ENCODE assay signal across 12 cellular contexts in the genomic region with DNA sequence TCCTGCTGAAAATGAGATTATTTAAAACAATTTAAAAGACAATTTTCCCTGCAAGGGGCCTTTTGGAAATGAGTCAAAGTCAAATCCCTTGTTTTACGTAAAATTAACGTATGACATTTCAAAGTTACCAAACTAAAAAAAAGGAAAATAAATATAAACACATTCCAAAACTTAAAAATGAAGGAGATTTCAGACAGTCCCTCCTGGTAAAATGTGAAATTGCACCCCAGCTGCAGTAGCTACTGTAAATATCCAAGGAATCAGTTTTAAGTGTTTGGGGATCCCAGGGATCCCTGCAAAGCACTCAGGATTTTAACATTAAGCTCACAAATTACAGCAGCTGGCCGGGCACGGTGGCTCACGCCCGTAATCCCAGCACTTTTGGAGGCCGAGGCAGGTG.
DNase-seq lines count a peak whose midpoint lies in the region; ATAC-seq, FAIRE-seq and TF ChIP-seq lines count a peak whose summit lies in the region.
"Had no signal": no experiment of that assay in that cellular context is flagged by ENCODE, and none has a peak within 500 bp of the region (broad histone marks: within the 10 kb centered on the region; RNA-seq: fewer than 3 reads in every experiment).

No MANE protein-coding gene starts in this region.

- H3K4me3 Mint-ChIP-seq in activated CD8-positive, alpha-beta T cell treated with anti-CD3 and anti-CD28 coated beads, Interleukin-2, amount 10 ng/mL, durations not matched to agents 7 days and 5 days = no peak overlapping the region
- H3K4me3 Mint-ChIP-seq: CD4-positive, alpha-beta T cell; stimulated activated naive CD8-positive, alpha-beta T cell treated with anti-CD3 and anti-CD28 coated beads, Interleukin-15, amount 100 ng/mL, for 72 hours had no signal

- peaks cover 18% of the 10 kb centered on the region for H3K36me3 ChIP-seq in IMR-90 (ENCODE audit: control insufficient read depth, insufficient read depth, low read length)
- H3K36me3 ChIP-seq in lung (ENCODE audit: control insufficient read depth in 2 of 2, insufficient read depth in 2 of 2, low read length in 2 of 2) = no peaks in the 10 kb centered on the region
- H3K36me3 ChIP-seq in stomach = no peaks in the 10 kb centered on the region
- no peaks in the 10 kb centered on the region for H3K36me3 ChIP-seq in small intestine (ENCODE audit: control insufficient read depth in 2 of 2, insufficient read depth in 2 of 2, low read length in 2 of 2)

- H3K4me2 ChIP-seq in IMR-90 (ENCODE audit: low read depth, low read length) = no peak overlapping the region

- H2BK15ac ChIP-seq in IMR-90 (ENCODE audit: low read depth, low read length) = no peak overlapping the region

- TF ChIP-seq CTCF in IMR-90 (conservative IDR thresholded peaks at IDR 0.05; ENCODE audit: low read depth, low read length) = 0 out of 2 replicates have a peak, but pooled peaks have one; percentile 9
- TF ChIP-seq CTCF in choroid plexus epithelial cell (conservative IDR thresholded peaks at IDR 0.05; ENCODE audit: low read depth, low read length) = peak; percentile 23
- no peak for TF ChIP-seq CTCF in lung (IDR thresholded peaks at IDR 0.05; ENCODE audit: control extremely low read depth, extremely low read depth)
- no peak for TF ChIP-seq CTCF in stomach (IDR thresholded peaks at IDR 0.05)

- no peak overlapping the region for H4K5ac ChIP-seq in IMR-90 (ENCODE audit: low read depth, low read length)

- no peak overlapping the region for H3K4ac ChIP-seq in IMR-90 (ENCODE audit: low read depth, low read length)

- FAIRE-seq in small intestine (lab: Jason Lieb, UNC) = no peak

- H3K27ac Mint-ChIP-seq in activated CD8-positive, alpha-beta T cell treated with anti-CD3 and anti-CD28 coated beads, Interleukin-2, amount 10 ng/mL, durations not matched to agents 7 days and 5 days = no peak overlapping the region
- H3K27ac Mint-ChIP-seq: CD4-positive, alpha-beta T cell; stimulated activated naive CD8-positive, alpha-beta T cell treated with anti-CD3 and anti-CD28 coated beads, Interleukin-15, amount 100 ng/mL, for 72 hours had no signal

- in situ Hi-C loops in IMR-90 (cut with MboI; ENCODE audit: low sequenced_read_pairs) = no loop called here

- H3K18ac ChIP-seq in IMR-90 (ENCODE audit: low read depth, low read length) = no peak overlapping the region

- H4K91ac ChIP-seq in IMR-90 (ENCODE audit: insufficient read depth, low read depth, low read length) = no peak overlapping the region

- CTCF ChIA-PET in IMR-90 (lab: Yijun Ruan, JAX) = interaction anchor here (0.7 kb wide), 1 partner anchor 64 kb away, joined by 4 read pairs; no protein-coding TSS in a partner anchor
- CTCF ChIA-PET in activated CD8-positive, alpha-beta T cell treated with anti-CD3 and anti-CD28 coated beads, Interleukin-2, amount 10 ng/mL, durations not matched to agents 7 days and 5 days (lab: Charles Lee) = no interaction called here

- dilution Hi-C loops in IMR-90 (cut with HindIII; ENCODE audit: low sequenced_read_pairs, unreplicated experiment) = no loop called here

- no TSS peak for BruUV-seq in IMR-90 (replicated peaks; lab: Mats Ljungman, UMichigan)

- intact Hi-C loops in IMR-90 (cut with micrococcal nuclease) (no loop called here), stomach (cut with DNase I; ENCODE audit: low total_unique reads) (no loop called here)

- H3K23ac ChIP-seq in IMR-90 (ENCODE audit: low read depth, low read length) = no peak overlapping the region

- DNase-seq in IMR-90 = no peak
- no peak for DNase-seq in choroid plexus epithelial cell (ENCODE audit: low read depth)
- DNase-seq in lung (ENCODE audit: low spot score) = no peak
- no peak for DNase-seq in stomach
- DNase-seq in SIG-M5 (lab: John Stamatoyannopoulos, UW) = no peak
- no peak for DNase-seq in activated CD8-positive, alpha-beta T cell treated with anti-CD3 and anti-CD28 coated beads, Interleukin-2, amount 10 ng/mL, durations not matched to agents 7 days and 5 days
- DNase-seq in small intestine = no peak
- DNase-seq: activated naive CD4-positive, alpha-beta T cell; CD4-positive, alpha-beta T cell; stimulated activated naive CD8-positive, alpha-beta T cell treated with anti-CD3 and anti-CD28 coated beads, Interleukin-15, amount 100 ng/mL, for 72 hours had no signal

- H4K8ac ChIP-seq in IMR-90 (ENCODE audit: low read depth in 2 of 2, low read length in 2 of 2) = no peak overlapping the region

- peaks cover 15% of the 10 kb centered on the region for H3K9me1 ChIP-seq in IMR-90 (ENCODE audit: insufficient read depth, low read length)

- H3K4me1 Mint-ChIP-seq in activated CD8-positive, alpha-beta T cell treated with anti-CD3 and anti-CD28 coated beads, Interleukin-2, amount 10 ng/mL, durations not matched to agents 7 days and 5 days (ENCODE audit: low read depth) = no peaks in the 10 kb centered on the region
- H3K4me1 Mint-ChIP-seq: stimulated activated naive CD8-positive, alpha-beta T cell treated with anti-CD3 and anti-CD28 coated beads, Interleukin-15, amount 100 ng/mL, for 72 hours had no signal

- H2BK5ac ChIP-seq in IMR-90 (ENCODE audit: low read depth, low read length, poor library complexity, severe bottlenecking) = no peak overlapping the region

- H3K9me3 ChIP-seq in IMR-90 (ENCODE audit: control insufficient read depth, insufficient read depth, low read length) = no peaks in the 10 kb centered on the region
- H3K9me3 ChIP-seq in lung (ENCODE audit: control insufficient read depth in 2 of 2, insufficient read depth in 1 of 2, low read length in 1 of 2) = no peaks in the 10 kb centered on the region
- no peaks in the 10 kb centered on the region for H3K9me3 ChIP-seq in stomach
- H3K9me3 ChIP-seq in small intestine (ENCODE audit: control insufficient read depth, low read depth) = no peaks in the 10 kb centered on the region

- no peak overlapping the region for H2AK5ac ChIP-seq in IMR-90 (ENCODE audit: low read depth, low read length)

- H3K14ac ChIP-seq in IMR-90 (replicated peaks; ENCODE audit: low read depth, low read length) = no peak overlapping the region

- H2AK9ac ChIP-seq in IMR-90 (replicated peaks; ENCODE audit: low read depth, low read length, poor library complexity) = no peak overlapping the region

- no CpG with 5 or more reads among the region's 7 CpGs for WGBS in IMR-90 (ENCODE audit: extremely low coverage in 2 of 2, insufficient read length in 1 of 2), 2 experiments
- 80 to 81% methylated on average over 7 of the region's 7 CpGs for WGBS in lung, 2 donors
- 75 to 82% (median 80%) methylated on average over 7 of the region's 7 CpGs for WGBS in stomach, 5 donors
- 74 to 82% (median 81%) methylated on average over 7 of the region's 7 CpGs for WGBS in small intestine, 3 donors

- peaks cover 58% of the 10 kb centered on the region for H4K20me1 ChIP-seq in IMR-90 (ENCODE audit: insufficient read depth, low read length)

- POLR2A ChIA-PET in IMR-90 (lab: Charles Lee; ENCODE audit: unreplicated experiment) = no interaction called here
- POLR2A ChIA-PET in activated CD8-positive, alpha-beta T cell treated with anti-CD3 and anti-CD28 coated beads, Interleukin-2, amount 10 ng/mL, durations not matched to agents 7 days and 5 days (lab: Charles Lee) = no interaction called here

- no peak overlapping the region for H2BK120ac ChIP-seq in IMR-90 (ENCODE audit: low read depth, low read length)

- H2AFZ ChIP-seq in IMR-90 (replicated peaks; ENCODE audit: low read length, poor library complexity) = no peak overlapping the region

- H3K27me3 ChIP-seq in IMR-90 (ENCODE audit: control insufficient read depth, insufficient read depth, low read length) = no peaks in the 10 kb centered on the region
- no peaks in the 10 kb centered on the region for H3K27me3 ChIP-seq in lung (ENCODE audit: control insufficient read depth, insufficient read depth)
- H3K27me3 ChIP-seq in stomach = no peaks in the 10 kb centered on the region
- no peaks in the 10 kb centered on the region for H3K27me3 ChIP-seq in small intestine (ENCODE audit: control insufficient read depth in 2 of 2, insufficient read depth in 2 of 2, low read length in 2 of 2)

- no peak for TF ChIP-seq EP300 in stomach (IDR thresholded peaks at IDR 0.05)

- no peak overlapping the region for H3K9ac ChIP-seq in IMR-90 (ENCODE audit: low read depth, low read length)

- H3K36me3 Mint-ChIP-seq in activated CD8-positive, alpha-beta T cell treated with anti-CD3 and anti-CD28 coated beads, Interleukin-2, amount 10 ng/mL, durations not matched to agents 7 days and 5 days (ENCODE audit: low read depth) = no peaks in the 10 kb centered on the region

- H3K4me1 ChIP-seq in IMR-90 (ENCODE audit: control insufficient read depth, insufficient read depth, low read length) = peaks cover 6% of the 10 kb centered on the region
- peaks cover 7 to 11% of the 10 kb centered on the region in 2 donors for H3K4me1 ChIP-seq in lung (ENCODE audit: control insufficient read depth in 2 of 2, insufficient read depth in 2 of 2, low read length in 2 of 2)
- peaks cover 0 to 36% (median 11%) of the 10 kb centered on the region in 4 donors for H3K4me1 ChIP-seq in stomach
- H3K4me1 ChIP-seq in small intestine (ENCODE audit: control insufficient read depth in 2 of 2, insufficient read depth in 1 of 2, low read depth in 1 of 2, low read length in 1 of 2) = no peaks in the 10 kb centered on the region

- no peak overlapping the region for H2BK20ac ChIP-seq in IMR-90 (ENCODE audit: low read depth, low read length)

- no peaks in the 10 kb centered on the region for H3K9me3 Mint-ChIP-seq in activated CD8-positive, alpha-beta T cell treated with anti-CD3 and anti-CD28 coated beads, Interleukin-2, amount 10 ng/mL, durations not matched to agents 7 days and 5 days (ENCODE audit: insufficient read depth)
- H3K9me3 Mint-ChIP-seq: CD4-positive, alpha-beta T cell; stimulated activated naive CD8-positive, alpha-beta T cell treated with anti-CD3 and anti-CD28 coated beads, Interleukin-15, amount 100 ng/mL, for 72 hours had no signal

- H3K27me3 Mint-ChIP-seq in activated CD8-positive, alpha-beta T cell treated with anti-CD3 and anti-CD28 coated beads, Interleukin-2, amount 10 ng/mL, durations not matched to agents 7 days and 5 days (ENCODE audit: low read depth) = peaks cover 7% of the 10 kb centered on the region

- no peak overlapping the region for H3K56ac ChIP-seq in IMR-90 (ENCODE audit: extremely low read depth, insufficient read depth, low read length)

- no peak for TF ChIP-seq POLR2A in IMR-90 (IDR thresholded peaks at IDR 0.05; ENCODE audit: low read depth, low read length)
- TF ChIP-seq POLR2A in stomach (IDR thresholded peaks at IDR 0.05) = no peak

- TF ChIP-seq RAD21 in IMR-90 (IDR thresholded peaks at IDR 0.05; ENCODE audit: low read length) = no peak

- H3K79me1 ChIP-seq in IMR-90 (ENCODE audit: low read depth in 1 of 2, low read length in 2 of 2) = peaks cover 47 to 60% of the 10 kb centered on the region in 2 experiments

- ATAC-seq in IMR-90 (ENCODE audit: low read depth) (no peak), lung (ENCODE audit: insufficient read depth, low FRiP score) (no peak), GM19395 (IDR thresholded peaks at IDR 0.05; ENCODE audit: unreplicated experiment) (no peak)
- no peak for ATAC-seq in activated CD8-positive, alpha-beta T cell treated with anti-CD3 and anti-CD28 coated beads, Interleukin-2, amount 10 ng/mL, durations not matched to agents 7 days and 5 days
- ATAC-seq: left lobe of liver; stimulated activated naive CD8-positive, alpha-beta T cell treated with anti-CD3 and anti-CD28 coated beads, Interleukin-15, amount 100 ng/mL, for 72 hours had no signal

- H3K4me3 ChIP-seq in IMR-90 (ENCODE audit: insufficient read depth, low read depth, low read length) = no peak overlapping the region
- H3K4me3 ChIP-seq in choroid plexus epithelial cell (ENCODE audit: low read depth, low read length) = no peak overlapping the region
- H3K4me3 ChIP-seq in lung = no peak overlapping the region
- no peak overlapping the region for H3K4me3 ChIP-seq in stomach
- no peak overlapping the region for H3K4me3 ChIP-seq in small intestine (ENCODE audit: low read depth in 1 of 2, low read length in 2 of 2)

- H3K27ac ChIP-seq in IMR-90 (ENCODE audit: insufficient read depth, low read length) (no peak overlapping the region), lung (ENCODE audit: low read depth in 1 of 2, low read length in 1 of 2) (peak overlapping the region; percentile 35 to 82), stomach (peak overlapping the region in 3 of 5 donors; percentile 15 to 71 (median 68)), small intestine (ENCODE audit: low read depth in 1 of 2, low read length in 1 of 2) (peak overlapping the region in 1 of 2 donors; percentile 79)

Comparison
In these comparisons a context has a peak if more than half of its experiments do, and no peak if none do; other contexts are left out.
1. CTCF ChIP-seq: peak in IMR-90 (single experiment) and choroid plexus epithelial cell (single experiment); none in lung (single experiment) and stomach (0 of 7).